Comparison of ENCODE assay signal across 2 cellular contexts in genomic region chr5:153780876-153781275, GRCh38.
TF ChIP-seq lines count a peak whose summit lies in the region.

No MANE protein-coding gene starts in this region.

TF ChIP-seq in WTC11, 78 proteins besides CTCF, POLR2A, EP300 and RAD21 (continued from another document):
- TF ChIP-seq, protein P1, sequence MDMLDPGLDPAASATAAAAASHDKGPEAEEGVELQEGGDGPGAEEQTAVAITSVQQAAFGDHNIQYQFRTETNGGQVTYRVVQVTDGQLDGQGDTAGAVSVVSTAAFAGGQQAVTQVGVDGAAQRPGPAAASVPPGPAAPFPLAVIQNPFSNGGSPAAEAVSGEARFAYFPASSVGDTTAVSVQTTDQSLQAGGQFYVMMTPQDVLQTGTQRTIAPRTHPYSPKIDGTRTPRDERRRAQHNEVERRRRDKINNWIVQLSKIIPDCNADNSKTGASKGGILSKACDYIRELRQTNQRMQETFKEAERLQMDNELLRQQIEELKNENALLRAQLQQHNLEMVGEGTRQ (CRISPR knock-in tag; IDR thresholded peaks at IDR 0.05), result no peak

TF ChIP-seq in neural cell, 6 proteins besides CTCF, POLR2A, EP300 and RAD21 (continued from another document):
- TF ChIP-seq, protein P2, sequence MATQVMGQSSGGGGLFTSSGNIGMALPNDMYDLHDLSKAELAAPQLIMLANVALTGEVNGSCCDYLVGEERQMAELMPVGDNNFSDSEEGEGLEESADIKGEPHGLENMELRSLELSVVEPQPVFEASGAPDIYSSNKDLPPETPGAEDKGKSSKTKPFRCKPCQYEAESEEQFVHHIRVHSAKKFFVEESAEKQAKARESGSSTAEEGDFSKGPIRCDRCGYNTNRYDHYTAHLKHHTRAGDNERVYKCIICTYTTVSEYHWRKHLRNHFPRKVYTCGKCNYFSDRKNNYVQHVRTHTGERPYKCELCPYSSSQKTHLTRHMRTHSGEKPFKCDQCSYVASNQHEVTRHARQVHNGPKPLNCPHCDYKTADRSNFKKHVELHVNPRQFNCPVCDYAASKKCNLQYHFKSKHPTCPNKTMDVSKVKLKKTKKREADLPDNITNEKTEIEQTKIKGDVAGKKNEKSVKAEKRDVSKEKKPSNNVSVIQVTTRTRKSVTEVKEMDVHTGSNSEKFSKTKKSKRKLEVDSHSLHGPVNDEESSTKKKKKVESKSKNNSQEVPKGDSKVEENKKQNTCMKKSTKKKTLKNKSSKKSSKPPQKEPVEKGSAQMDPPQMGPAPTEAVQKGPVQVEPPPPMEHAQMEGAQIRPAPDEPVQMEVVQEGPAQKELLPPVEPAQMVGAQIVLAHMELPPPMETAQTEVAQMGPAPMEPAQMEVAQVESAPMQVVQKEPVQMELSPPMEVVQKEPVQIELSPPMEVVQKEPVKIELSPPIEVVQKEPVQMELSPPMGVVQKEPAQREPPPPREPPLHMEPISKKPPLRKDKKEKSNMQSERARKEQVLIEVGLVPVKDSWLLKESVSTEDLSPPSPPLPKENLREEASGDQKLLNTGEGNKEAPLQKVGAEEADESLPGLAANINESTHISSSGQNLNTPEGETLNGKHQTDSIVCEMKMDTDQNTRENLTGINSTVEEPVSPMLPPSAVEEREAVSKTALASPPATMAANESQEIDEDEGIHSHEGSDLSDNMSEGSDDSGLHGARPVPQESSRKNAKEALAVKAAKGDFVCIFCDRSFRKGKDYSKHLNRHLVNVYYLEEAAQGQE (IDR thresholded peaks at IDR 0.05; ENCODE audit: borderline replicate concordance), result no peak
